ENCODE assay signal across 33 cellular contexts in the genomic region with DNA sequence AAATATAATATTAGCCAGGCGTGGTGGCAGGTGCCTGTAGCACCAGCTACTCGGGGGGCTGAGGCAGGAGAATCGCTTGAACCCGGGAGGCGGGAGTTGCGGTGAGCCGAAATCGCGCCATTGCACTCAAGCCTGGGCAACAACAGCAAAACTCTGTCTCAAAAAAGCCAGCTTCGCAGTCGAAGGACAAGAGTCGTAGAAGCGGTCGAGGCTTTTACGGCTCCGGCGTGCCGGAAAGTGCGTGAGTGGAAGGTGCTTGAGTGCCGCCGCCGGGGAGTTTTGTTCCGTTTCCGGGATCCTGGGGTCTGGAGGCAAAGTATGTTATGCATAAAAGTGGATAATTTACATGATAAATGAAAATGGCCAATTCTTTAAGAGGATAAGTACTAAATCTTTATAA. TPM values are rescaled to one million over a fixed set of nuclear protein-coding genes. Genes with fewer than 3 reads are reported as not detected.
"Had no signal": no experiment of that assay in that cellular context is flagged by ENCODE, and none has a peak within 500 bp of the region (broad histone marks: within the 10 kb centered on the region; RNA-seq: fewer than 3 reads in every experiment).

No MANE protein-coding gene starts in this region.

- FAIRE-seq: frontal cortex had no signal

- ATAC-seq: activated CD4-positive, CD25-positive, alpha-beta regulatory T cell treated with anti-CD3 and anti-CD28 coated beads, Interleukin-2, amount 50 U/mL, for 24 hours; activated CD8-positive, alpha-beta memory T cell treated with anti-CD3 and anti-CD28 coated beads, Interleukin-2, amount 10 ng/mL, durations not matched to agents 7 days and 5 days; activated CD8-positive, alpha-beta T cell treated with anti-CD3 and anti-CD28 coated beads, Interleukin-2, amount 10 ng/mL, durations not matched to agents 7 days and 5 days; activated naive CD8-positive, alpha-beta T cell treated with anti-CD3 and anti-CD28 coated beads, Interleukin-2, amount 50 U/mL, for 24 hours; body of pancreas; esophagus mucosa; T-helper 17 cell had no signal

- H3K4me3 ChIP-seq: adrenal gland, body of pancreas, colonic mucosa had no signal

- H3K36me3 Mint-ChIP-seq: activated CD4-positive, alpha-beta memory T cell treated with anti-CD3 and anti-CD28 coated beads for 36 hours; activated CD8-positive, alpha-beta memory T cell treated with anti-CD3 and anti-CD28 coated beads, Interleukin-2, amount 10 ng/mL, durations not matched to agents 7 days and 5 days; activated naive CD4-positive, alpha-beta T cell treated with anti-CD3 and anti-CD28 coated beads, Interleukin-2, amount 50 U/mL, for 24 hours; activated naive CD8-positive, alpha-beta T cell treated with anti-CD3 and anti-CD28 coated beads for 36 hours had no signal

- H3K4me1 Mint-ChIP-seq: activated CD4-positive, alpha-beta T cell treated with anti-CD3 and anti-CD28 coated beads, Interleukin-2, amount 10 ng/mL, durations not matched to agents 24 days and 14 days; activated CD8-positive, alpha-beta memory T cell treated with anti-CD3 and anti-CD28 coated beads, Interleukin-2, amount 10 ng/mL, durations not matched to agents 7 days and 5 days; activated naive CD4-positive, alpha-beta T cell treated with anti-CD3 and anti-CD28 coated beads, Interleukin-2, amount 50 U/mL, for 24 hours; activated naive CD8-positive, alpha-beta T cell treated with anti-CD3 and anti-CD28 coated beads for 36 hours; activated naive CD8-positive, alpha-beta T cell treated with anti-CD3 and anti-CD28 coated beads, Interleukin-2, amount 50 U/mL, for 24 hours had no signal

- H3K36me3 ChIP-seq: adrenal gland, colonic mucosa, WERI-Rb-1 had no signal

- DNase-seq: activated B cell treated with CpG ODN at 0.5 μM for 24 hours; activated CD4-positive, alpha-beta memory T cell treated with anti-CD3 and anti-CD28 coated beads for 36 hours; activated CD4-positive, alpha-beta T cell treated with anti-CD3 and anti-CD28 coated beads, Interleukin-2, amount 10 ng/mL, durations not matched to agents 24 days and 14 days; activated CD8-positive, alpha-beta memory T cell treated with anti-CD3 and anti-CD28 coated beads, Interleukin-2, amount 10 ng/mL, durations not matched to agents 7 days and 5 days; activated CD8-positive, alpha-beta memory T cell treated with anti-CD3 and anti-CD28 coated beads, Interleukin-2, amount 50 U/mL, for 4 hours; activated CD8-positive, alpha-beta T cell treated with anti-CD3 and anti-CD28 coated beads, Interleukin-2, amount 10 ng/mL, durations not matched to agents 7 days and 5 days; activated effector memory CD4-positive, alpha-beta T cell treated with anti-CD3 and anti-CD28 coated beads, Interleukin-2, amount 50 U/mL, for 16 hours; activated naive CD4-positive, alpha-beta T cell treated with anti-CD3 and anti-CD28 coated beads for 36 hours; activated naive CD8-positive, alpha-beta T cell treated with anti-CD3 and anti-CD28 coated beads for 36 hours; activated naive CD8-positive, alpha-beta T cell treated with anti-CD3 and anti-CD28 coated beads, Interleukin-2, amount 50 U/mL, for 24 hours; activated T-cell treated with anti-CD3 and anti-CD28 coated beads, Interleukin-2, amount 50 U/mL, for 1 hour; activated T-cell treated with anti-CD3 and anti-CD28 coated beads, Interleukin-2, amount 50 U/mL, for 48 hours; adrenal gland; amygdala; body of pancreas; central memory CD4-positive, alpha-beta T cell; cerebellar nuclear complex; colonic mucosa; effector CD8-positive, alpha-beta T cell; foreskin fibroblast; T-helper 1 cell; T-helper 17 cell; T1000; WERI-Rb-1 had no signal

- H3K9me3 Mint-ChIP-seq: activated B cell treated with CpG ODN at 0.5 μM for 24 hours; activated CD4-positive, alpha-beta memory T cell treated with anti-CD3 and anti-CD28 coated beads for 36 hours; activated CD4-positive, alpha-beta T cell treated with anti-CD3 and anti-CD28 coated beads, Interleukin-2, amount 10 ng/mL, durations not matched to agents 24 days and 14 days; activated naive CD4-positive, alpha-beta T cell treated with anti-CD3 and anti-CD28 coated beads for 36 hours; activated naive CD4-positive, alpha-beta T cell treated with anti-CD3 and anti-CD28 coated beads, Interleukin-2, amount 50 U/mL, for 24 hours; activated naive CD8-positive, alpha-beta T cell treated with anti-CD3 and anti-CD28 coated beads for 36 hours; activated naive CD8-positive, alpha-beta T cell treated with anti-CD3 and anti-CD28 coated beads, Interleukin-2, amount 50 U/mL, for 24 hours; activated T-helper 1 cell treated with anti-CD3 and anti-CD28 coated beads, Interleukin-12 subunit alpha, Interleukin-12 subunit beta, Interleukin-2, Interleukin-4 antibody, amounts not matched to agents 30 ng/mL and 10 ng/mL and 1 ng/mL, durations not matched to agents 14 hours and 24 hours and 36 hours; activated T-helper 2 cell treated with anti-CD3 and anti-CD28 coated beads, Interferon-gamma antibody, Interleukin-2, Interleukin-4, amounts not matched to agents 10 μg/mL and 5 μg/mL and 100 μg/mL, durations not matched to agents 14 hours and 24 hours and 36 hours; T-helper 2 cell treated with Interferon-gamma antibody and Interleukin-4, amounts not matched to agents 5 μg/mL and 100 μg/mL, for 36 hours had no signal

- H3K27ac ChIP-seq: adrenal gland, body of pancreas, colonic mucosa, WERI-Rb-1 had no signal

- H3K4me1 ChIP-seq: adrenal gland, body of pancreas, colonic mucosa had no signal

- H3K4me3 Mint-ChIP-seq: activated B cell treated with CpG ODN at 0.5 μM for 24 hours; activated CD4-positive, alpha-beta memory T cell treated with anti-CD3 and anti-CD28 coated beads for 36 hours; activated CD4-positive, alpha-beta T cell treated with anti-CD3 and anti-CD28 coated beads, Interleukin-2, amount 10 ng/mL, durations not matched to agents 24 days and 14 days; activated CD8-positive, alpha-beta memory T cell treated with anti-CD3 and anti-CD28 coated beads, Interleukin-2, amount 10 ng/mL, durations not matched to agents 7 days and 5 days; activated CD8-positive, alpha-beta T cell treated with anti-CD3 and anti-CD28 coated beads, Interleukin-2, amount 10 ng/mL, durations not matched to agents 7 days and 5 days; activated naive CD4-positive, alpha-beta T cell treated with anti-CD3 and anti-CD28 coated beads for 36 hours; activated naive CD4-positive, alpha-beta T cell treated with anti-CD3 and anti-CD28 coated beads, Interleukin-2, amount 50 U/mL, for 24 hours; activated naive CD8-positive, alpha-beta T cell treated with anti-CD3 and anti-CD28 coated beads for 36 hours; activated naive CD8-positive, alpha-beta T cell treated with anti-CD3 and anti-CD28 coated beads, Interleukin-2, amount 50 U/mL, for 24 hours; activated T-helper 1 cell treated with anti-CD3 and anti-CD28 coated beads, Interleukin-12 subunit alpha, Interleukin-12 subunit beta, Interleukin-2, Interleukin-4 antibody, amounts not matched to agents 30 ng/mL and 10 ng/mL and 1 ng/mL, durations not matched to agents 14 hours and 24 hours and 36 hours; T-helper 17 cell; T-helper 2 cell treated with Interferon-gamma antibody and Interleukin-4, amounts not matched to agents 5 μg/mL and 100 μg/mL, for 36 hours had no signal

- H3K27me3 ChIP-seq: adrenal gland, body of pancreas, colonic mucosa had no signal

- H3K27me3 Mint-ChIP-seq: activated naive CD8-positive, alpha-beta T cell treated with anti-CD3 and anti-CD28 coated beads for 36 hours had no signal

- H3K9me3 ChIP-seq: adrenal gland, body of pancreas, colonic mucosa had no signal

- H3K27ac Mint-ChIP-seq: activated B cell treated with CpG ODN at 0.5 μM for 24 hours; activated CD4-positive, alpha-beta memory T cell treated with anti-CD3 and anti-CD28 coated beads for 36 hours; activated CD4-positive, alpha-beta T cell treated with anti-CD3 and anti-CD28 coated beads, Interleukin-2, amount 10 ng/mL, durations not matched to agents 24 days and 14 days; activated CD8-positive, alpha-beta memory T cell treated with anti-CD3 and anti-CD28 coated beads, Interleukin-2, amount 10 ng/mL, durations not matched to agents 7 days and 5 days; activated CD8-positive, alpha-beta T cell treated with anti-CD3 and anti-CD28 coated beads, Interleukin-2, amount 10 ng/mL, durations not matched to agents 7 days and 5 days; activated naive CD4-positive, alpha-beta T cell treated with anti-CD3 and anti-CD28 coated beads for 36 hours; activated naive CD8-positive, alpha-beta T cell treated with anti-CD3 and anti-CD28 coated beads for 36 hours; activated naive CD8-positive, alpha-beta T cell treated with anti-CD3 and anti-CD28 coated beads, Interleukin-2, amount 50 U/mL, for 24 hours; activated T-helper 1 cell treated with anti-CD3 and anti-CD28 coated beads, Interleukin-12 subunit alpha, Interleukin-12 subunit beta, Interleukin-2, Interleukin-4 antibody, amounts not matched to agents 30 ng/mL and 10 ng/mL and 1 ng/mL, durations not matched to agents 14 hours and 24 hours and 36 hours; activated T-helper 2 cell treated with anti-CD3 and anti-CD28 coated beads, Interferon-gamma antibody, Interleukin-2, Interleukin-4, amounts not matched to agents 10 μg/mL and 5 μg/mL and 100 μg/mL, durations not matched to agents 14 hours and 24 hours and 36 hours; T-helper 17 cell; T-helper 2 cell treated with Interferon-gamma antibody and Interleukin-4, amounts not matched to agents 5 μg/mL and 100 μg/mL, for 36 hours had no signal

RNA-seq across cellular contexts. Expression of gene SYN3, which starts 43.6 kb away (rescaled TPM):
- total RNA-seq: activated CD4-positive, alpha-beta memory T cell treated with anti-CD3 and anti-CD28 coated beads for 36 hours; activated CD4-positive, alpha-beta T cell treated with anti-CD3 and anti-CD28 coated beads, Interleukin-2, amount 10 ng/mL, durations not matched to agents 24 days and 14 days; activated CD8-positive, alpha-beta memory T cell treated with anti-CD3 and anti-CD28 coated beads for 36 hours; activated CD8-positive, alpha-beta memory T cell treated with anti-CD3 and anti-CD28 coated beads, Interleukin-2, amount 10 ng/mL, durations not matched to agents 7 days and 5 days; activated CD8-positive, alpha-beta T cell treated with anti-CD3 and anti-CD28 coated beads, Interleukin-2, amount 10 ng/mL, durations not matched to agents 7 days and 5 days; activated naive CD4-positive, alpha-beta T cell treated with anti-CD3 and anti-CD28 coated beads for 36 hours; activated naive CD8-positive, alpha-beta T cell treated with anti-CD3 and anti-CD28 coated beads for 36 hours; activated T-helper 1 cell treated with anti-CD3 and anti-CD28 coated beads, Interleukin-12 subunit alpha, Interleukin-12 subunit beta, Interleukin-2, Interleukin-4 antibody, amounts not matched to agents 30 ng/mL and 10 ng/mL and 1 ng/mL, durations not matched to agents 14 hours and 24 hours and 36 hours; activated T-helper 2 cell treated with anti-CD3 and anti-CD28 coated beads, Interferon-gamma antibody, Interleukin-2, Interleukin-4, amounts not matched to agents 10 μg/mL and 5 μg/mL and 100 μg/mL, durations not matched to agents 14 hours and 24 hours and 36 hours; body of pancreas; epithelial cell of proximal tubule; esophagus mucosa had no signal
